16 cellular contexts compared by ENCODE assay signal in genomic region chr5:137282216-137282615, GRCh38.
DNase-seq lines count a peak whose midpoint lies in the region; ATAC-seq, FAIRE-seq and TF ChIP-seq lines count a peak whose summit lies in the region.
"Had no signal": no experiment of that assay in that cellular context is flagged by ENCODE, and none has a peak within 500 bp of the region (broad histone marks: within the 10 kb centered on the region; RNA-seq: fewer than 3 reads in every experiment).

No MANE protein-coding gene starts in this region.

- no peak for FAIRE-seq in D721Med (lab: Jason Lieb, UNC)
- FAIRE-seq in K562 (lab: Jason Lieb, UNC): no peak
- FAIRE-seq in GM19239 (lab: Jason Lieb, UNC): no peak
- FAIRE-seq: frontal cortex, GM12892, islet of Langerhans had no signal

- intact Hi-C loops in K562 (cut with micrococcal nuclease): no loop called here

- no peak for TF ChIP-seq RAD21 in K562 (CRISPR knock-in tag; conservative IDR thresholded peaks at IDR 0.05 in 1 of 2, IDR thresholded peaks at IDR 0.05 in 1 of 2)

- no peak overlapping the region for H3K4me3 Mint-ChIP-seq in stimulated activated effector memory CD8-positive, alpha-beta T cell treated with anti-CD3 and anti-CD28 coated beads, Interleukin-12 subunit alpha, Interleukin-12 subunit beta, amount 100 ng/mL, for 72 hours
- H3K4me3 Mint-ChIP-seq: activated B cell treated with CpG ODN at 0.5 μM for 24 hours, CD14-positive monocyte had no signal

- no peaks in the 10 kb centered on the region for H3K79me2 ChIP-seq in K562 (ENCODE audit: control insufficient read depth, insufficient read depth, low read length)

- no peak overlapping the region for H2AFZ ChIP-seq in K562 (ENCODE audit: low read depth, low read length)

- H3K9ac ChIP-seq in K562 (ENCODE audit: insufficient read depth in 1 of 2, low read depth in 2 of 2, low read length in 2 of 2): no peak overlapping the region

- H3K27me3 ChIP-seq in K562 (ENCODE audit: control insufficient read depth in 2 of 2, insufficient read depth in 2 of 2, low read length in 2 of 2): peaks cover 4 to 20% of the 10 kb centered on the region in 2 experiments; a peak in 4 of 5 replicates

- H4K20me1 ChIP-seq in K562 (replicated peaks; ENCODE audit: control insufficient read depth, insufficient read depth, low read length): no peaks in the 10 kb centered on the region; the same call in 1 of the 2 replicates

- 0% methylated on average over 5 of the region's 5 CpGs for WGBS in K562 (ENCODE audit: insufficient coverage, low coverage, missing lambda C conversion rate)

- no peak overlapping the region for H3K27ac ChIP-seq in K562 (ENCODE audit: extremely low read depth, low read depth, low read length)

- H3K4me2 ChIP-seq in K562 (ENCODE audit: insufficient read depth, low read length): no peak overlapping the region

- no peaks in the 10 kb centered on the region for H3K36me3 Mint-ChIP-seq in stimulated activated effector memory CD8-positive, alpha-beta T cell treated with anti-CD3 and anti-CD28 coated beads, Interleukin-12 subunit alpha, Interleukin-12 subunit beta, amount 100 ng/mL, for 72 hours
- H3K36me3 Mint-ChIP-seq: CD14-positive monocyte had no signal

- no peak for TF ChIP-seq POLR2A in K562 (conservative IDR thresholded peaks at IDR 0.05)

- no peak for TF ChIP-seq EP300 in K562 (IDR thresholded peaks at IDR 0.05; ENCODE audit: low read length)

- peak; percentile 29 for DNase-seq in D721Med (ENCODE audit: insufficient read length, low spot score)
- peak; percentile 84 for DNase-seq in LHCN-M2 (ENCODE audit: low read depth)
- DNase-seq in K562 (ENCODE audit: extremely low read depth in 1 of 4, low spot score in 3 of 4): peak in 2 of 4 experiments; percentile 4 to 9
- DNase-seq in iPS-NIHi7 (ENCODE audit: extremely low spot score): peak; percentile 34
- no peak for DNase-seq in left lobe of liver (ENCODE audit: low spot score)
- no peak for DNase-seq in stimulated activated effector memory CD8-positive, alpha-beta T cell treated with anti-CD3 and anti-CD28 coated beads, Interleukin-12 subunit alpha, Interleukin-12 subunit beta, amount 100 ng/mL, for 72 hours (ENCODE audit: low spot score in 2 of 2)
- no peak for DNase-seq in GM19239 (ENCODE audit: insufficient read length, low spot score)
- no peak for DNase-seq in mesenteric fat pad (ENCODE audit: low spot score)
- DNase-seq: activated B cell treated with CpG ODN at 0.5 μM for 24 hours; activated gamma-delta T cell treated with Interleukin-2 at 50 U/mL for 16 hours; effector memory CD4-positive, alpha-beta T cell; NCI-H2029 treated with DMSO at 0.1 percent for 48 hours had no signal

- POLR2A ChIA-PET in K562 (lab: Yijun Ruan, JAX): interaction anchor here (0.7 kb wide), 1 partner anchor 76 kb away, joined by 3 read pairs; no protein-coding TSS in a partner anchor

- H3K9me3 ChIP-seq in K562 (replicated peaks; ENCODE audit: control insufficient read depth, insufficient read depth, low read depth, low read length): no peaks in the 10 kb centered on the region

- ATAC-seq in K562 (no peak), left lobe of liver (no peak)
- ATAC-seq in stimulated activated effector memory CD8-positive, alpha-beta T cell treated with anti-CD3 and anti-CD28 coated beads, Interleukin-12 subunit alpha, Interleukin-12 subunit beta, amount 100 ng/mL, for 72 hours: no peak

- H3K4me3 ChIP-seq in K562: no peak overlapping the region

- in situ Hi-C loops in K562 (cut with MboI): no loop called here

- no TSS peak for BruUV-seq in K562 (replicated peaks; lab: Mats Ljungman, UMichigan)

- no peaks in the 10 kb centered on the region for H3K36me3 ChIP-seq in K562 (ENCODE audit: control insufficient read depth, insufficient read depth, low read length)

- CTCF ChIA-PET in K562 (lab: Yijun Ruan, JAX; ENCODE audit: low intra/inter-chr PET ratio): no interaction called here

- no peaks in the 10 kb centered on the region for H3K4me1 Mint-ChIP-seq in stimulated activated effector memory CD8-positive, alpha-beta T cell treated with anti-CD3 and anti-CD28 coated beads, Interleukin-12 subunit alpha, Interleukin-12 subunit beta, amount 100 ng/mL, for 72 hours
- H3K4me1 Mint-ChIP-seq: activated B cell treated with CpG ODN at 0.5 μM for 24 hours had no signal

- H3K9me3 Mint-ChIP-seq in stimulated activated effector memory CD8-positive, alpha-beta T cell treated with anti-CD3 and anti-CD28 coated beads, Interleukin-12 subunit alpha, Interleukin-12 subunit beta, amount 100 ng/mL, for 72 hours: no peaks in the 10 kb centered on the region
- H3K9me3 Mint-ChIP-seq: activated B cell treated with CpG ODN at 0.5 μM for 24 hours had no signal

- no peaks in the 10 kb centered on the region for H3K4me1 ChIP-seq in K562 (replicated peaks in 1 of 2; ENCODE audit: control insufficient read depth in 2 of 2, insufficient read depth in 2 of 2, low read length in 2 of 2)

- no peaks in the 10 kb centered on the region for H3K9me1 ChIP-seq in K562 (ENCODE audit: control insufficient read depth, insufficient read depth, low read length)

- H3K27ac Mint-ChIP-seq in stimulated activated effector memory CD8-positive, alpha-beta T cell treated with anti-CD3 and anti-CD28 coated beads, Interleukin-12 subunit alpha, Interleukin-12 subunit beta, amount 100 ng/mL, for 72 hours: no peak overlapping the region
- H3K27ac Mint-ChIP-seq: activated B cell treated with CpG ODN at 0.5 μM for 24 hours, CD14-positive monocyte had no signal

- TF ChIP-seq CTCF in D721Med (IDR thresholded peaks at IDR 0.05; ENCODE audit: insufficient read depth, missing control alignments): no peak
- TF ChIP-seq CTCF in K562 (IDR thresholded peaks at IDR 0.05 in 2 of 3, conservative IDR thresholded peaks at IDR 0.05 in 1 of 3; ENCODE audit: insufficient read depth in 2 of 3, low read depth in 1 of 3, low read length in 3 of 3): no peak

TF ChIP-seq in K562, 482 proteins besides CTCF, POLR2A, EP300 and RAD21:
- TF ChIP-seq TEAD4 (IDR thresholded peaks at IDR 0.05; ENCODE audit: low read length): peak; percentile 26; the same call in 1 of the 2 replicates
- TF ChIP-seq TEAD4 (CRISPR knock-in tag; IDR thresholded peaks at IDR 0.05; ENCODE audit: borderline replicate concordance): no peak
- no peak for TF ChIP-seq CEBPG (CRISPR knock-in tag; IDR thresholded peaks at IDR 0.05)
- no peak for TF ChIP-seq CEBPG (tag; conservative IDR thresholded peaks at IDR 0.05 in 1 of 2, IDR thresholded peaks at IDR 0.05 in 1 of 2)
- TF ChIP-seq TAL1 (IDR thresholded peaks at IDR 0.05): peak; percentile 10; the same call in 1 of the 2 replicates
- no peak for TF ChIP-seq ZNF197 (CRISPR knock-in tag; IDR thresholded peaks at IDR 0.05; ENCODE audit: low read depth)
- peak; percentile 46 for TF ChIP-seq CBFA2T3 (IDR thresholded peaks at IDR 0.05)

Comparison
In these comparisons a context has a peak if more than half of its experiments do, and no peak if none do; other contexts are left out.
1. DNase-seq: peak in D721Med (single experiment), LHCN-M2 (single experiment) and iPS-NIHi7 (single experiment); none in left lobe of liver (single experiment), stimulated activated effector memory CD8-positive, alpha-beta T cell treated with anti-CD3 and anti-CD28 coated beads, Interleukin-12 subunit alpha, Interleukin-12 subunit beta, amount 100 ng/mL, for 72 hours (0 of 2), GM19239 (single experiment) and mesenteric fat pad (single experiment).